15 cellular contexts compared by ENCODE assay signal in genomic region chr16:17744903-17745581, GRCh38.
DNase-seq lines count a peak whose midpoint lies in the region; ATAC-seq and TF ChIP-seq lines count a peak whose summit lies in the region.
"Had no signal": no experiment of that assay in that cellular context is flagged by ENCODE, and none has a peak within 500 bp of the region (broad histone marks: within the 10 kb centered on the region; RNA-seq: fewer than 3 reads in every experiment).

No MANE protein-coding gene starts in this region.

- H3K18ac ChIP-seq in mesenchymal stem cell (ENCODE audit: low read depth in 1 of 2, low read length in 2 of 2): no peak overlapping the region

- no peak overlapping the region for H2BK15ac ChIP-seq in mesenchymal stem cell (ENCODE audit: low read depth, poor library complexity, severe bottlenecking)

- no peak overlapping the region for H2AK5ac ChIP-seq in mesenchymal stem cell (ENCODE audit: low read length, severe bottlenecking)

- no peak overlapping the region for H2AFZ ChIP-seq in mesenchymal stem cell (ENCODE audit: low read depth, low read length)

- H3K4ac ChIP-seq in mesenchymal stem cell (ENCODE audit: low read depth in 1 of 2, low read length in 2 of 2): no peak overlapping the region

- peaks cover 8% of the 10 kb centered on the region; the same call in 1 of the 2 replicates for H3K27me3 ChIP-seq in HUES6 (ENCODE audit: control insufficient read depth, insufficient read depth, low read length)
- H3K27me3 ChIP-seq in mesenchymal stem cell (ENCODE audit: control insufficient read depth in 1 of 2, insufficient read depth in 1 of 2, low read length in 2 of 2): peaks cover 0 to 46% of the 10 kb centered on the region in 2 experiments
- peaks cover 11 to 36% (median 15%) of the 10 kb centered on the region in 5 donors for H3K27me3 ChIP-seq in subcutaneous abdominal adipose tissue (ENCODE audit: control insufficient read depth in 5 of 5, insufficient read depth in 4 of 5, low read length in 5 of 5)
- H3K27me3 ChIP-seq in right atrium auricular region: no peaks in the 10 kb centered on the region
- H3K27me3 ChIP-seq: neutrophil had no signal

- H2BK12ac ChIP-seq in mesenchymal stem cell (ENCODE audit: low read length in 2 of 2): no peak overlapping the region

- no peak overlapping the region for H3K4me3 Mint-ChIP-seq in stimulated activated effector memory CD8-positive, alpha-beta T cell treated with anti-CD3 and anti-CD28 coated beads, Interleukin-12 subunit alpha, Interleukin-12 subunit beta, amount 100 ng/mL, for 72 hours
- H3K4me3 Mint-ChIP-seq: activated naive CD8-positive, alpha-beta T cell treated with anti-CD3 and anti-CD28 coated beads, Interleukin-2, amount 10 ng/mL, durations not matched to agents 7 days and 5 days; central memory CD8-positive, alpha-beta T cell; stimulated activated naive B cell treated with anti-CD40 and anti-IgM and Interleukin-4, amounts not matched to agents 10 μg/mL and 1 μg/mL and 100 μg/mL, for 72 hours had no signal

- H3K4me3 ChIP-seq in HUES6 (ENCODE audit: low read depth, low read length): peak overlapping the region; percentile 21; the same call in 1 of the 2 replicates
- H3K4me3 ChIP-seq in choroid plexus epithelial cell (ENCODE audit: low read depth, low read length): peak overlapping the region; percentile 39
- H3K4me3 ChIP-seq in mesenchymal stem cell (ENCODE audit: insufficient read depth in 1 of 2, low read depth in 1 of 2, low read length in 2 of 2): peak overlapping the region in 1 of 2 experiments; percentile 73
- peak overlapping the region in 4 of 5 donors; percentile 24 to 38 (median 28) for H3K4me3 ChIP-seq in subcutaneous abdominal adipose tissue (ENCODE audit: low read depth in 1 of 5, low read length in 5 of 5)
- no peak overlapping the region for H3K4me3 ChIP-seq in right atrium auricular region
- H3K4me3 ChIP-seq: skin epidermis had no signal

- H3K4me1 Mint-ChIP-seq in stimulated activated effector memory CD8-positive, alpha-beta T cell treated with anti-CD3 and anti-CD28 coated beads, Interleukin-12 subunit alpha, Interleukin-12 subunit beta, amount 100 ng/mL, for 72 hours: no peaks in the 10 kb centered on the region
- H3K4me1 Mint-ChIP-seq: activated naive CD8-positive, alpha-beta T cell treated with anti-CD3 and anti-CD28 coated beads, Interleukin-2, amount 10 ng/mL, durations not matched to agents 7 days and 5 days; central memory CD8-positive, alpha-beta T cell; stimulated activated naive B cell treated with anti-CD40 and anti-IgM and Interleukin-4, amounts not matched to agents 10 μg/mL and 1 μg/mL and 100 μg/mL, for 72 hours had no signal

- 47% methylated on average over 14 of the region's 15 CpGs for WGBS in mesenchymal stem cell

- H3K27ac Mint-ChIP-seq in stimulated activated effector memory CD8-positive, alpha-beta T cell treated with anti-CD3 and anti-CD28 coated beads, Interleukin-12 subunit alpha, Interleukin-12 subunit beta, amount 100 ng/mL, for 72 hours: no peak overlapping the region
- H3K27ac Mint-ChIP-seq: activated naive CD8-positive, alpha-beta T cell treated with anti-CD3 and anti-CD28 coated beads, Interleukin-2, amount 10 ng/mL, durations not matched to agents 7 days and 5 days; stimulated activated naive B cell treated with anti-CD40 and anti-IgM and Interleukin-4, amounts not matched to agents 10 μg/mL and 1 μg/mL and 100 μg/mL, for 72 hours had no signal

- peak overlapping the region; percentile 32; the same call in 1 of the 2 replicates for H3K27ac ChIP-seq in HUES6 (ENCODE audit: low read depth, low read length)
- no peak overlapping the region for H3K27ac ChIP-seq in mesenchymal stem cell (ENCODE audit: low read length, poor library complexity, severe bottlenecking)
- no peak overlapping the region for H3K27ac ChIP-seq in subcutaneous abdominal adipose tissue (ENCODE audit: low read depth, low read length)
- no peak overlapping the region for H3K27ac ChIP-seq in right atrium auricular region
- H3K27ac ChIP-seq: neutrophil, skin epidermis had no signal

- H3K23ac ChIP-seq in mesenchymal stem cell (ENCODE audit: low read length in 2 of 2): no peak overlapping the region

- H3K4me1 ChIP-seq in HUES6 (ENCODE audit: control insufficient read depth, insufficient read depth, low read length) (peaks cover 43% of the 10 kb centered on the region), mesenchymal stem cell (ENCODE audit: control insufficient read depth, insufficient read depth, low read depth, low read length) (no peaks in the 10 kb centered on the region), subcutaneous abdominal adipose tissue (ENCODE audit: control insufficient read depth in 5 of 5, insufficient read depth in 5 of 5, low read length in 5 of 5) (peaks cover 0 to 10% (median 5%) of the 10 kb centered on the region in 5 donors), right atrium auricular region (no peaks in the 10 kb centered on the region)

- no peak overlapping the region for H3K4me2 ChIP-seq in mesenchymal stem cell (ENCODE audit: low read length, poor library complexity, severe bottlenecking)

- no peaks in the 10 kb centered on the region for H3K79me1 ChIP-seq in mesenchymal stem cell (replicated peaks; ENCODE audit: low read length, poor library complexity, severe bottlenecking)

- no peak for ATAC-seq in stimulated activated effector memory CD8-positive, alpha-beta T cell treated with anti-CD3 and anti-CD28 coated beads, Interleukin-12 subunit alpha, Interleukin-12 subunit beta, amount 100 ng/mL, for 72 hours
- ATAC-seq in GM18868 (IDR thresholded peaks at IDR 0.05; ENCODE audit: unreplicated experiment): no peak
- ATAC-seq: stimulated activated naive B cell treated with anti-CD40 and anti-IgM and Interleukin-4, amounts not matched to agents 10 μg/mL and 1 μg/mL and 100 μg/mL, for 72 hours had no signal

- H4K8ac ChIP-seq in mesenchymal stem cell (ENCODE audit: low read length): no peak overlapping the region

- DNase-seq in choroid plexus epithelial cell (ENCODE audit: low read depth) (no peak), mesenchymal stem cell (no peak), right atrium auricular region (ENCODE audit: low spot score) (no peak)
- no peak for DNase-seq in stimulated activated effector memory CD8-positive, alpha-beta T cell treated with anti-CD3 and anti-CD28 coated beads, Interleukin-12 subunit alpha, Interleukin-12 subunit beta, amount 100 ng/mL, for 72 hours (ENCODE audit: low spot score in 2 of 2)
- DNase-seq: activated naive CD8-positive, alpha-beta T cell treated with anti-CD3 and anti-CD28 coated beads, Interleukin-2, amount 10 ng/mL, durations not matched to agents 7 days and 5 days; activated T-cell treated with anti-CD3 and anti-CD28 coated beads, Interleukin-2, amount 50 U/mL, for 1 hour; Kasumi-1; NCI-H510A treated with DMSO at 0.1 percent for 48 hours; stimulated activated naive B cell treated with anti-CD40 and anti-IgM and Interleukin-4, amounts not matched to agents 10 μg/mL and 1 μg/mL and 100 μg/mL, for 72 hours had no signal

- H3K36me3 ChIP-seq in HUES6 (ENCODE audit: control insufficient read depth, insufficient read depth, low read length) (no peaks in the 10 kb centered on the region), mesenchymal stem cell (ENCODE audit: control insufficient read depth in 1 of 2, insufficient read depth in 2 of 2, low read depth in 1 of 2, low read length in 2 of 2) (no peaks in the 10 kb centered on the region), subcutaneous abdominal adipose tissue (ENCODE audit: control insufficient read depth in 5 of 5, insufficient read depth in 5 of 5, low read length in 5 of 5) (no peaks in the 10 kb centered on the region), right atrium auricular region (no peaks in the 10 kb centered on the region)
- H3K36me3 ChIP-seq: neutrophil had no signal

- H3K9me3 ChIP-seq in HUES6 (ENCODE audit: control insufficient read depth, insufficient read depth, low read depth, low read length): peaks cover 2% of the 10 kb centered on the region; the same call in 1 of the 2 replicates
- H3K9me3 ChIP-seq in mesenchymal stem cell (ENCODE audit: control insufficient read depth, low read length): no peaks in the 10 kb centered on the region
- H3K9me3 ChIP-seq in subcutaneous abdominal adipose tissue (ENCODE audit: control insufficient read depth in 5 of 5, low read length in 5 of 5): peaks cover 0 to 3% (median 0%) of the 10 kb centered on the region in 5 donors
- peaks cover 0 to 7% of the 10 kb centered on the region in 2 donors for H3K9me3 ChIP-seq in right atrium auricular region
- H3K9me3 ChIP-seq: neutrophil had no signal

- TF ChIP-seq CTCF in choroid plexus epithelial cell (conservative IDR thresholded peaks at IDR 0.05; ENCODE audit: low read depth, low read length) (no peak), right atrium auricular region (IDR thresholded peaks at IDR 0.05) (no peak)

- no peak overlapping the region for H2BK120ac ChIP-seq in mesenchymal stem cell (ENCODE audit: low read depth, low read length)

- peaks cover 5% of the 10 kb centered on the region for H3K9me3 Mint-ChIP-seq in stimulated activated effector memory CD8-positive, alpha-beta T cell treated with anti-CD3 and anti-CD28 coated beads, Interleukin-12 subunit alpha, Interleukin-12 subunit beta, amount 100 ng/mL, for 72 hours

- H3K14ac ChIP-seq in mesenchymal stem cell (ENCODE audit: low read length in 2 of 2): no peak overlapping the region

- no peak overlapping the region for H2BK5ac ChIP-seq in mesenchymal stem cell (ENCODE audit: low read depth, low read length, poor library complexity, severe bottlenecking)

- H3K36me3 Mint-ChIP-seq in stimulated activated effector memory CD8-positive, alpha-beta T cell treated with anti-CD3 and anti-CD28 coated beads, Interleukin-12 subunit alpha, Interleukin-12 subunit beta, amount 100 ng/mL, for 72 hours: no peaks in the 10 kb centered on the region
- H3K36me3 Mint-ChIP-seq: activated naive CD8-positive, alpha-beta T cell treated with anti-CD3 and anti-CD28 coated beads, Interleukin-2, amount 10 ng/mL, durations not matched to agents 7 days and 5 days; stimulated activated naive B cell treated with anti-CD40 and anti-IgM and Interleukin-4, amounts not matched to agents 10 μg/mL and 1 μg/mL and 100 μg/mL, for 72 hours had no signal

- no peak overlapping the region for H4K91ac ChIP-seq in mesenchymal stem cell (ENCODE audit: low read length)

- H3K9ac ChIP-seq in HUES6 (ENCODE audit: low read length) (peak overlapping the region; percentile 57), mesenchymal stem cell (ENCODE audit: low read length) (peak overlapping the region; percentile 64), subcutaneous abdominal adipose tissue (ENCODE audit: low read length in 5 of 5) (no peak overlapping the region)

Comparison
In these comparisons a context has a peak if more than half of its experiments do, and no peak if none do; other contexts are left out.
1. H3K4me3 ChIP-seq: peak in HUES6 (single experiment), choroid plexus epithelial cell (single experiment) and subcutaneous abdominal adipose tissue (4 of 5); none in right atrium auricular region (0 of 2).
2. H3K9ac ChIP-seq: peak in HUES6 (single experiment) and mesenchymal stem cell (single experiment); none in subcutaneous abdominal adipose tissue (0 of 5).